In genomic region chr1:200895801-200896570, GRCh38 we compare ENCODE assay signal across 12 cellular contexts. TPM values are rescaled to one million over a fixed set of nuclear protein-coding genes. Genes with fewer than 3 reads are reported as not detected.
DNase-seq lines count a peak whose midpoint lies in the region; ATAC-seq and TF ChIP-seq lines count a peak whose summit lies in the region.
"Had no signal": no experiment of that assay in that cellular context is flagged by ENCODE, and none has a peak within 500 bp of the region (broad histone marks: within the 10 kb centered on the region; RNA-seq: fewer than 3 reads in every experiment).

No MANE protein-coding gene starts in this region.

- CTCF ChIA-PET in Panc1 (lab: Charles Lee), result interaction anchor here (0.5 to 1.2 kb wide), 4 partner anchors 8 to 188 kb away, joined by 3 to 6 read pairs (median 4); no protein-coding TSS in a partner anchor

- H3K27me3 ChIP-seq in Panc1 (ENCODE audit: control insufficient read depth, insufficient read depth, low read length), result no peaks in the 10 kb centered on the region

- POLR2A ChIA-PET in Panc1 (lab: Charles Lee), result no interaction called here

- DNase-seq in EL (peak; percentile 34), Panc1 (ENCODE audit: low read depth, low spot score) (no peak), lower leg skin (ENCODE audit: low spot score in 2 of 2) (no peak), NCI-H187 (lab: John Stamatoyannopoulos, UW) (no peak), immature natural killer cell (no peak), cerebellar nuclear complex (lab: John Stamatoyannopoulos, UW) (no peak), substantia nigra (lab: John Stamatoyannopoulos, UW) (no peak)
- DNase-seq: BE2C, NCI-H1105 had no signal

- ATAC-seq in HG02642 (IDR thresholded peaks at IDR 0.05; ENCODE audit: poor library complexity, unreplicated experiment), result peak; percentile 43
- ATAC-seq in Panc1, result peak; percentile 4; the same call in 1 of the 2 replicates
- ATAC-seq: sciatic nerve had no signal

- H3K4me3 ChIP-seq in Panc1 (ENCODE audit: low read depth in 2 of 2, low read length in 2 of 2) (no peak overlapping the region), lower leg skin (ENCODE audit: low read depth, poor library complexity, severe bottlenecking) (peak overlapping the region; percentile 29)

- H3K9me3 ChIP-seq in Panc1 (ENCODE audit: control insufficient read depth, insufficient read depth, low read depth, low read length), result no peaks in the 10 kb centered on the region
- H3K9me3 ChIP-seq: BE2C had no signal

- intact Hi-C loops in Panc1 (cut with micrococcal nuclease; ENCODE audit: unreplicated experiment) (no loop called here), lower leg skin (cut with DNase I; ENCODE audit: low total_unique reads) (loop anchor here (10.0 kb wide), 1 partner anchor 149 kb away; no protein-coding TSS in a partner anchor)

- H3K27me3 Mint-ChIP-seq in immature natural killer cell (ENCODE audit: low read depth in 3 of 3), result peaks cover 4 to 15% (median 15%) of the 10 kb centered on the region in 3 donors

- H3K4me3 Mint-ChIP-seq in immature natural killer cell, result no peak overlapping the region

- peaks cover 8 to 14% of the 10 kb centered on the region in 2 donors for H3K4me1 Mint-ChIP-seq in immature natural killer cell

- TF ChIP-seq CTCF in Panc1 (IDR thresholded peaks at IDR 0.05) (no peak), lower leg skin (IDR thresholded peaks at IDR 0.05) (no peak)

- no peak for TF ChIP-seq POLR2A in lower leg skin (IDR thresholded peaks at IDR 0.05)

- no peak overlapping the region for H3K27ac Mint-ChIP-seq in immature natural killer cell

- WGBS in lower leg skin, 2 donors, result 54 to 55% methylated on average over 9 of the region's 9 CpGs

- H3K27ac ChIP-seq in Panc1 (ENCODE audit: low read length) (no peak overlapping the region), substantia nigra (ENCODE audit: low read depth, low read length, poor library complexity, severe bottlenecking) (no peak overlapping the region)

- H3K36me3 Mint-ChIP-seq in immature natural killer cell, result peaks cover 0 to under 1% (median 0%) of the 10 kb centered on the region in 3 donors

- H3K9me3 Mint-ChIP-seq in immature natural killer cell, result no peaks in the 10 kb centered on the region

- in situ Hi-C loops in Panc1 (cut with HindIII; ENCODE audit: low pct_unique_long_range_greater_than_20kb, low sequenced_read_pairs), result no loop called here

- H3K36me3 ChIP-seq in Panc1 (ENCODE audit: control insufficient read depth, insufficient read depth, low read length), result no peaks in the 10 kb centered on the region
- H3K36me3 ChIP-seq: BE2C had no signal

- peaks cover 27% of the 10 kb centered on the region for H3K4me1 ChIP-seq in Panc1 (ENCODE audit: control insufficient read depth, insufficient read depth, low read length)
- H3K4me1 ChIP-seq: BE2C had no signal

- BruUV-seq in Panc1 (replicated peaks; lab: Mats Ljungman, UMichigan), result no TSS peak

RNA-seq across cellular contexts. Expression of gene INAVA, which starts 1.3 kb away (rescaled TPM):
- total RNA-seq in Panc1 (2021; ENCODE audit: unreplicated experiment) (3.6 TPM), lower leg skin (100 to 1,000 TPM; 108 to 176 (median 145) TPM)
- 3.3 TPM for polyA plus RNA-seq in Panc1 (2012; ENCODE audit: insufficient read length)
- under 1 TPM in 1 of 3 donors, not detected in 2; 0.10 TPM for polyA plus RNA-seq in immature natural killer cell

RNA-seq across cellular contexts. Expression of gene GPR25, which starts 23.2 kb away (rescaled TPM):
- not detected for total RNA-seq in Panc1 (2021; ENCODE audit: unreplicated experiment)
- polyA plus RNA-seq in Panc1 (2012; ENCODE audit: insufficient read length), result not detected
- total RNA-seq in lower leg skin, result not detected
- 10 to 100 TPM in 2 of 3 donors, 1 to 10 TPM in 1; 4.5 to 18.9 (median 14.8) TPM for polyA plus RNA-seq in immature natural killer cell
- total RNA-seq: glomerular endothelial cell, sciatic nerve had no signal

Comparison
In these comparisons a context has a peak if more than half of its experiments do, and no peak if none do; other contexts are left out.
1. RNA of gene INAVA, which starts 1.3 kb away (total RNA-seq): 108 to 176 TPM in lower leg skin; 3.6 TPM in Panc1 (single experiment); every median in the first group is over 10 times any median in the second.